ENCODE assay signal across 21 cellular contexts in genomic region chr6:40759259-40759658, GRCh38.
"Had no signal": no experiment of that assay in that cellular context is flagged by ENCODE, and none has a peak within 500 bp of the region (broad histone marks: within the 10 kb centered on the region; RNA-seq: fewer than 3 reads in every experiment).

No MANE protein-coding gene starts in this region.

- H3K79me2 ChIP-seq: hepatocyte had no signal

- H3K4me1 ChIP-seq: foreskin keratinocyte, lower lobe of right lung had no signal

- H3K27me3 ChIP-seq: hepatocyte had no signal

- DNase-seq: dermis blood vessel endothelial cell; dorsolateral prefrontal cortex; effector CD4-positive, alpha-beta T cell; effector memory CD4-positive, alpha-beta T cell; foreskin keratinocyte; heart left ventricle; hypothalamus; immature natural killer cell; islet precursor cell; kidney; kidney glomerular epithelial cell; left colon; left ventricle myocardium inferior; lower lobe of right lung; mesenchymal stem cell; mucosa of descending colon had no signal

- ATAC-seq: foreskin keratinocyte, gastroesophageal sphincter, left colon, left lobe of liver, lower lobe of right lung, mucosa of descending colon had no signal

- H3K36me3 ChIP-seq: esophagus muscularis mucosa, gastroesophageal sphincter, heart left ventricle, left ventricle myocardium inferior, lower lobe of right lung had no signal

- H3K27ac ChIP-seq: coronary artery, dorsolateral prefrontal cortex, esophagus muscularis mucosa, foreskin keratinocyte, gastroesophageal sphincter, heart left ventricle, hepatocyte, left ventricle myocardium inferior, lower lobe of right lung had no signal

- H3K4me2 ChIP-seq: hepatocyte had no signal

- H3K4me3 ChIP-seq: coronary artery, dorsolateral prefrontal cortex, esophagus muscularis mucosa, gastroesophageal sphincter, heart left ventricle, hepatocyte, left ventricle myocardium inferior, lower lobe of right lung, mucosa of descending colon had no signal

- H2AFZ ChIP-seq: hepatocyte had no signal

- H3K9me3 ChIP-seq: esophagus muscularis mucosa, gastroesophageal sphincter, heart left ventricle, left ventricle myocardium inferior, lower lobe of right lung, mucosa of descending colon had no signal
